Comparison of ENCODE assay signal across 1 cellular context in the genomic region with DNA sequence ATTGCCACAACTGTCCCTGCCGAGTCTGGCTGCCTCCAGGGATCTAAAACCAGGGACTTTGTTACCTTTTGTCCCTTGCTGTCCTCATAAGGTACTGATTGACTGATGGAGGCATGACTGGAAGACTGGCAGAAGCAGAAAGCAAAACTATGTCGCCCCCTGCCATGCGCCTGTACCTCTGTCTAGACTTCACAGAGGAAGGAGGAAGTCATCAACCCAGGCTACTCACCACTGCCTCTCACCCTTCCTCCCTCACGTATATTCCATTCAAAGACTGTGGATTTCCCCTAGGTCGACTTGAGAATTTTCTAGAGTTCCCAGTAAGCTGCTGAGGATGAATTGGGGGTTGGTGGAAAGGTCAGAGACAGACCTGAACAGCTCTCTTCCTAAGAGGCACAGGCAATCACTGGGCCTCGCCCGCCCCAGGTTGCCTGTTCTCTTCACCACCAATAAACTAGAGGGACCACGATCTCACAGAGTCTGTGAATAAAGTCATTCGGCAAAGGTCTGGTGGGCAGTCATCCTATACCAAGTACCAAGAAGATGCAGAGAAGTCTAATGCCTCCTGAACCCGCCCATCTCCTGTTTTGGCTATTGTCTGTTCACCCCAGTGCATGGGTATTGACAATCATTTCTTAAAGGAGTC.
TF ChIP-seq lines count a peak whose summit lies in the region.

No MANE protein-coding gene starts in this region.

TF ChIP-seq in HepG2, 621 proteins besides CTCF, POLR2A, EP300 and RAD21:
- TF ChIP-seq ZNF850 (CRISPR knock-in tag; conservative IDR thresholded peaks at IDR 0.05) (no peak), STAG1 (CRISPR knock-in tag; IDR thresholded peaks at IDR 0.05) (0 out of 2 replicates have a peak, but pooled peaks have one; percentile 9)
TF ChIP-seq in HepG2: peak in this region for 1.
